In the genomic region with DNA sequence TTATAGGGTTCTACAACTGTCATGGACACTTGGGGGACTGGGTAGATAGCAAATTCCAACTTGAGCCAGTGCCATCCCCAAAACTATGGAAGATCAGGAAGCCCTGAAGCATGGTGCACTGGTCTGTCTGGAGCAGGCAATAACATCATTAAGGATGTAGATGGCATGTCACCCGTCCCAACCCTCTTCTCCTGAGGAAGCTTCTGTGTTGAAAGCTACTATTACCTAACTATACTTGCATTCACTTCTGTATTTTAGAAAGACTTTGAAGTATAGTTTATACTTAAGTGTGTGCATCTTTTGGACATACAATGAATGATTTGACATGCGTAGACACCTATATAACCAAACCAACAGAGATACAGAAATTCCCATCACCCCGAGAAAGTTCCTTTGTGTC, we compare ENCODE assay signal across 27 cellular contexts. TPM values are rescaled to one million over a fixed set of nuclear protein-coding genes. Genes with fewer than 3 reads are reported as not detected.
"Had no signal": no experiment of that assay in that cellular context is flagged by ENCODE, and none has a peak within 500 bp of the region (broad histone marks: within the 10 kb centered on the region; RNA-seq: fewer than 3 reads in every experiment).

No MANE protein-coding gene starts in this region.

- H3K27ac ChIP-seq: breast epithelium had no signal

- H3K9me3 Mint-ChIP-seq: activated CD4-positive, alpha-beta T cell treated with anti-CD3 and anti-CD28 coated beads, Interleukin-2, amount 10 ng/mL, durations not matched to agents 24 days and 14 days; activated naive CD4-positive, alpha-beta T cell treated with anti-CD3 and anti-CD28 coated beads, Interleukin-2, amount 50 U/mL, for 24 hours; activated T-cell treated with anti-CD3 and anti-CD28 coated beads, Interleukin-2, amount 50 U/mL, for 24 hours; activated T-helper 1 cell treated with anti-CD3 and anti-CD28 coated beads, Interleukin-12 subunit alpha, Interleukin-12 subunit beta, Interleukin-2, Interleukin-4 antibody, amounts not matched to agents 30 ng/mL and 10 ng/mL and 1 ng/mL, durations not matched to agents 14 hours and 24 hours and 36 hours; T-helper 1 cell treated with Interleukin-12 subunit alpha and Interleukin-12 subunit beta and Interleukin-4 antibody, amounts not matched to agents 30 μg/mL and 1 μg/mL, for 36 hours; WTC11 had no signal

- H3K4me3 ChIP-seq: breast epithelium, K562 had no signal

- H3K9me3 ChIP-seq: breast epithelium, SK-N-SH had no signal

- H3K4me1 Mint-ChIP-seq: activated naive CD4-positive, alpha-beta T cell treated with anti-CD3 and anti-CD28 coated beads, Interleukin-2, amount 50 U/mL, for 24 hours had no signal

- H3K4me2 ChIP-seq: SK-N-SH had no signal

- H3K27ac Mint-ChIP-seq: activated CD4-positive, alpha-beta T cell treated with anti-CD3 and anti-CD28 coated beads, Interleukin-2, amount 10 ng/mL, durations not matched to agents 24 days and 14 days; activated CD8-positive, alpha-beta memory T cell treated with anti-CD3 and anti-CD28 coated beads, Interleukin-2, amount 10 ng/mL, durations not matched to agents 7 days and 5 days; activated naive CD4-positive, alpha-beta T cell treated with anti-CD3 and anti-CD28 coated beads, Interleukin-2, amount 50 U/mL, for 24 hours; activated T-cell treated with anti-CD3 and anti-CD28 coated beads, Interleukin-2, amount 50 U/mL, for 24 hours; activated T-helper 1 cell treated with anti-CD3 and anti-CD28 coated beads, Interleukin-12 subunit alpha, Interleukin-12 subunit beta, Interleukin-2, Interleukin-4 antibody, amounts not matched to agents 30 ng/mL and 10 ng/mL and 1 ng/mL, durations not matched to agents 14 hours and 24 hours and 36 hours; T-helper 1 cell treated with Interleukin-12 subunit alpha and Interleukin-12 subunit beta and Interleukin-4 antibody, amounts not matched to agents 30 μg/mL and 1 μg/mL, for 36 hours; WTC11 had no signal

- H3K4me1 ChIP-seq: breast epithelium had no signal

- DNase-seq: activated CD4-positive, alpha-beta T cell treated with anti-CD3 and anti-CD28 coated beads, Interleukin-2, amount 10 ng/mL, durations not matched to agents 24 days and 14 days; activated CD4-positive, alpha-beta T cell treated with anti-CD3 and anti-CD28 coated beads, Interleukin-2, amount 50 U/mL, for 48 hours; activated CD4-positive, CD25-positive, alpha-beta regulatory T cell treated with anti-CD3 and anti-CD28 coated beads, Interleukin-2, amount 50 U/mL, for 72 hours; activated CD8-positive, alpha-beta memory T cell treated with anti-CD3 and anti-CD28 coated beads, Interleukin-2, amount 10 ng/mL, durations not matched to agents 7 days and 5 days; activated effector memory CD4-positive, alpha-beta T cell treated with Interleukin-2 at 50 U/mL for 16 hours; activated naive CD4-positive, alpha-beta T cell; activated T-cell treated with anti-CD3 and anti-CD28 coated beads, Interleukin-2, amount 50 U/mL, for 24 hours; aorta; caudate nucleus; Karpas-422; MM.1S; NCI-H1092 treated with DMSO at 0.1 percent for 48 hours; NCI-H1436; NCI-H1694 treated with DMSO at 0.1 percent for 48 hours; NCI-H2029 treated with DMSO at 0.1 percent for 48 hours; NCI-H345; NCI-H510A; NCI-H69; SHP77 treated with DMSO at 0.1 percent for 48 hours; SK-N-SH had no signal

- H3K4me3 Mint-ChIP-seq: activated CD4-positive, alpha-beta T cell treated with anti-CD3 and anti-CD28 coated beads, Interleukin-2, amount 10 ng/mL, durations not matched to agents 24 days and 14 days; activated CD8-positive, alpha-beta memory T cell treated with anti-CD3 and anti-CD28 coated beads, Interleukin-2, amount 10 ng/mL, durations not matched to agents 7 days and 5 days; activated naive CD4-positive, alpha-beta T cell treated with anti-CD3 and anti-CD28 coated beads, Interleukin-2, amount 50 U/mL, for 24 hours; activated T-cell treated with anti-CD3 and anti-CD28 coated beads, Interleukin-2, amount 50 U/mL, for 24 hours; activated T-helper 1 cell treated with anti-CD3 and anti-CD28 coated beads, Interleukin-12 subunit alpha, Interleukin-12 subunit beta, Interleukin-2, Interleukin-4 antibody, amounts not matched to agents 30 ng/mL and 10 ng/mL and 1 ng/mL, durations not matched to agents 14 hours and 24 hours and 36 hours; T-helper 1 cell treated with Interleukin-12 subunit alpha and Interleukin-12 subunit beta and Interleukin-4 antibody, amounts not matched to agents 30 μg/mL and 1 μg/mL, for 36 hours; WTC11 had no signal

- H3K36me3 Mint-ChIP-seq: activated CD8-positive, alpha-beta memory T cell treated with anti-CD3 and anti-CD28 coated beads, Interleukin-2, amount 10 ng/mL, durations not matched to agents 7 days and 5 days; activated naive CD4-positive, alpha-beta T cell treated with anti-CD3 and anti-CD28 coated beads, Interleukin-2, amount 50 U/mL, for 24 hours had no signal

- H3K27me3 ChIP-seq: breast epithelium had no signal

- H3K36me3 ChIP-seq: breast epithelium had no signal

- H3K9ac ChIP-seq: SK-N-SH had no signal

RNA-seq across cellular contexts. Expression of gene PCAT6, which starts 45.3 kb away (rescaled TPM):
- total RNA-seq: cerebellum had no signal
